In the genomic region with DNA sequence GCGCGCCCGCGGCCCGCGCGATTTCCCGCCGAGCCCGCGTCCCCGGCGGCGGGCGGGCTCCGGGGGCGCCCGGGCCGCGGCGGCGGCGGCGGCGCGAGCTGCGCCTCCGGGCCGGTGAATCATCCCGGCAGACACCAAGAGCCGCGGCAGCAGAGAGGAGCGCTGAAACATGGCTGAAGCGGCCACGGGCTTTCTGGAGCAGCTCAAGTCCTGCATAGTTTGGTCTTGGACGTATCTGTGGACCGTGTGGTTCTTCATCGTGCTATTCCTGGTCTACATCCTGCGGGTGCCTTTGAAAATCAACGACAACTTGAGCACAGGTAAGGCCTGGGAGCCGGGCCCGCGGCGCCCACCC, we compare ENCODE assay signal across 8 cellular contexts. TPM values are rescaled to one million over a fixed set of nuclear protein-coding genes. Genes with fewer than 3 reads are reported as not detected.
A peak's percentile ranks its signal among the peaks of the same experiment; 100 is the strongest.
DNase-seq lines count a peak whose midpoint lies in the region; ATAC-seq and TF ChIP-seq lines count a peak whose summit lies in the region.

A gene with protein sequence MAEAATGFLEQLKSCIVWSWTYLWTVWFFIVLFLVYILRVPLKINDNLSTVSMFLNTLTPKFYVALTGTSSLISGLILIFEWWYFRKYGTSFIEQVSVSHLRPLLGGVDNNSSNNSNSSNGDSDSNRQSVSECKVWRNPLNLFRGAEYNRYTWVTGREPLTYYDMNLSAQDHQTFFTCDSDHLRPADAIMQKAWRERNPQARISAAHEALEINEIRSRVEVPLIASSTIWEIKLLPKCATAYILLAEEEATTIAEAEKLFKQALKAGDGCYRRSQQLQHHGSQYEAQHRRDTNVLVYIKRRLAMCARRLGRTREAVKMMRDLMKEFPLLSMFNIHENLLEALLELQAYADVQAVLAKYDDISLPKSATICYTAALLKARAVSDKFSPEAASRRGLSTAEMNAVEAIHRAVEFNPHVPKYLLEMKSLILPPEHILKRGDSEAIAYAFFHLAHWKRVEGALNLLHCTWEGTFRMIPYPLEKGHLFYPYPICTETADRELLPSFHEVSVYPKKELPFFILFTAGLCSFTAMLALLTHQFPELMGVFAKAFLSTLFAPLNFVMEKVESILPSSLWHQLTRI (plus strand): TSS at position 130 of the 355 bp plus-strand sequence. CDS start 40 bp downstream, at position 170.

- no peaks in the 10 kb centered on the region for H3K9me3 ChIP-seq in lower lobe of right lung

- intact Hi-C loops in lower lobe of right lung (cut with DNase I): no loop called here

- peak; percentile 53 for DNase-seq in SKM-1 treated with dmso at 0.1 percent for 144 hours (lab: John Stamatoyannopoulos, UW; ENCODE audit: unreplicated experiment)
- no peak for DNase-seq in SKM-1 (lab: John Stamatoyannopoulos, UW; ENCODE audit: unreplicated experiment)
- peak; percentile 69 for DNase-seq in NCI-H2227 treated with DMSO at 0.1 percent for 48 hours (lab: John Stamatoyannopoulos, UW)
- peak; percentile 62 to 65 for DNase-seq in activated CD4-positive, alpha-beta T cell treated with anti-CD3 and anti-CD28 coated beads, Interleukin-2, amount 50 U/mL, for 4 hours
- DNase-seq in dermis microvascular lymphatic vessel endothelial cell (ENCODE audit: low read depth in 2 of 2): peak; percentile 41 to 70
- no peak for DNase-seq in lower lobe of right lung
- DNase-seq in stimulated activated CD4-positive, alpha-beta T cell treated with anti-CD3 and anti-CD28 coated beads, Interleukin-4, amount 100 ng/mL, for 4 hours: peak; percentile 64 to 65

- H3K4me3 ChIP-seq in lower lobe of right lung: peak within 1 kb of the TSS; percentile 86

- H3K4me1 ChIP-seq in lower lobe of right lung: peaks cover 54% of the 10 kb centered on the region

- H3K27me3 ChIP-seq in lower lobe of right lung (ENCODE audit: low read depth): no peaks in the 10 kb centered on the region

- H3K27ac ChIP-seq in lower lobe of right lung: peak within 1 kb of the TSS; percentile 100

- ATAC-seq in HG02981 (IDR thresholded peaks at IDR 0.05; ENCODE audit: unreplicated experiment) (peak; percentile 36), lower lobe of right lung (peak; percentile 51 to 62)

- TF ChIP-seq CTCF in lower lobe of right lung (IDR thresholded peaks at IDR 0.05): no peak

- H3K36me3 ChIP-seq in lower lobe of right lung: no peaks in the 10 kb centered on the region

RNA-seq across cellular contexts. Expression of the gene that starts here (rescaled TPM):
- 12.5 and 13.5 TPM in 2 replicates for total RNA-seq in dermis microvascular lymphatic vessel endothelial cell
- total RNA-seq in lower lobe of right lung: 51.1 TPM

Comparison
In these comparisons a context has a peak if more than half of its experiments do, and no peak if none do; other contexts are left out.
1. DNase-seq: peak in SKM-1 treated with dmso at 0.1 percent for 144 hours (single experiment), NCI-H2227 treated with DMSO at 0.1 percent for 48 hours (single experiment), activated CD4-positive, alpha-beta T cell treated with anti-CD3 and anti-CD28 coated beads, Interleukin-2, amount 50 U/mL, for 4 hours (2 of 2), dermis microvascular lymphatic vessel endothelial cell (2 of 2) and stimulated activated CD4-positive, alpha-beta T cell treated with anti-CD3 and anti-CD28 coated beads, Interleukin-4, amount 100 ng/mL, for 4 hours (2 of 2); none in SKM-1 (single experiment) and lower lobe of right lung (single experiment).